ENCODE assay signal across 20 cellular contexts in genomic region chr7:2859952-2860351, GRCh38. TPM values are rescaled to one million over a fixed set of nuclear protein-coding genes. Genes with fewer than 3 reads are reported as not detected.
A peak's percentile ranks its signal among the peaks of the same experiment; 100 is the strongest.
DNase-seq lines count a peak whose midpoint lies in the region; ATAC-seq, FAIRE-seq and TF ChIP-seq lines count a peak whose summit lies in the region.
"Had no signal": no experiment of that assay in that cellular context is flagged by ENCODE, and none has a peak within 500 bp of the region (broad histone marks: within the 10 kb centered on the region; RNA-seq: fewer than 3 reads in every experiment).

No MANE protein-coding gene starts in this region.

- H3K4me1 ChIP-seq in K562 (replicated peaks in 1 of 2; ENCODE audit: control insufficient read depth in 2 of 2, insufficient read depth in 2 of 2, low read length in 2 of 2) (peaks cover 0 to 11% of the 10 kb centered on the region in 2 experiments; a peak in 3 of 5 replicates), pancreas (peaks cover 0 to 9% (median 0%) of the 10 kb centered on the region in 3 donors), testis (peaks cover 23% of the 10 kb centered on the region), foreskin keratinocyte (peaks cover 12% of the 10 kb centered on the region)

- H3K4me2 ChIP-seq in K562 (ENCODE audit: insufficient read depth, low read length), result no peak overlapping the region

- DNase-seq in activated naive CD4-positive, alpha-beta T cell (lab: John Stamatoyannopoulos, UW), result no peak
- DNase-seq in K562 (ENCODE audit: extremely low read depth in 1 of 4, low spot score in 3 of 4) (no peak), pancreas (peak in 3 of 6 donors; percentile 7 to 69 (median 60)), testis (no peak), NCI-H748 (lab: John Stamatoyannopoulos, UW; ENCODE audit: unreplicated experiment) (no peak), foreskin keratinocyte (no peak)
- no peak for DNase-seq in activated CD8-positive, alpha-beta memory T cell treated with anti-CD3 and anti-CD28 coated beads for 24 hours
- DNase-seq: 8988T; CD4-positive, CD25-positive, alpha-beta regulatory T cell; GF-D8; H9; Kasumi-1; MG63; NCI-H2081 treated with DMSO at 0.1 percent for 48 hours; NCI-H446 treated with DMSO at 0.1 percent for 48 hours had no signal

- H4K20me1 ChIP-seq in K562 (replicated peaks; ENCODE audit: control insufficient read depth, insufficient read depth, low read length), result no peaks in the 10 kb centered on the region

- H3K4me3 ChIP-seq in K562 (no peak overlapping the region), pancreas (no peak overlapping the region), testis (no peak overlapping the region)
- H3K4me3 ChIP-seq: MG63 had no signal

- H3K36me3 ChIP-seq in K562 (ENCODE audit: control insufficient read depth, insufficient read depth, low read length) (no peaks in the 10 kb centered on the region), pancreas (no peaks in the 10 kb centered on the region), testis (ENCODE audit: low read depth, missing control alignments) (no peaks in the 10 kb centered on the region)
- H3K36me3 ChIP-seq: MG63 had no signal

- peak overlapping the region; percentile 76 for H3K27ac Mint-ChIP-seq in activated naive CD4-positive, alpha-beta T cell treated with anti-CD3 and anti-CD28 coated beads, Interleukin-2, amount 50 U/mL, for 24 hours
- H3K27ac Mint-ChIP-seq: B cell; CD4-positive, CD25-positive, alpha-beta regulatory T cell had no signal

- BruUV-seq in K562 (replicated peaks; lab: Mats Ljungman, UMichigan), result no TSS peak

- no peak overlapping the region for H3K4me3 Mint-ChIP-seq in activated naive CD4-positive, alpha-beta T cell treated with anti-CD3 and anti-CD28 coated beads, Interleukin-2, amount 50 U/mL, for 24 hours
- H3K4me3 Mint-ChIP-seq: B cell, H9 had no signal

- 43% methylated on average over 6 of the region's 6 CpGs for WGBS in K562 (ENCODE audit: insufficient coverage, low coverage, missing lambda C conversion rate)
- WGBS in pancreas, 2 donors, result 71 to 82% methylated on average over 6 of the region's 6 CpGs
- 70 to 84% methylated on average over 6 of the region's 6 CpGs for WGBS in testis, 2 donors

- in situ Hi-C loops in K562 (cut with MboI), result loop anchor here (25.0 kb wide), 1 partner anchor 1027 kb away; no protein-coding TSS in a partner anchor

- H3K4me1 Mint-ChIP-seq in activated naive CD4-positive, alpha-beta T cell treated with anti-CD3 and anti-CD28 coated beads, Interleukin-2, amount 50 U/mL, for 24 hours, result peaks cover 20% of the 10 kb centered on the region

- POLR2A ChIA-PET in K562 (lab: Yijun Ruan, JAX), result no interaction called here

- H3K27me3 Mint-ChIP-seq in activated naive CD4-positive, alpha-beta T cell treated with anti-CD3 and anti-CD28 coated beads, Interleukin-2, amount 50 U/mL, for 24 hours, result no peaks in the 10 kb centered on the region
- H3K27me3 Mint-ChIP-seq: B cell; CD4-positive, CD25-positive, alpha-beta regulatory T cell had no signal

- H3K36me3 Mint-ChIP-seq in activated naive CD4-positive, alpha-beta T cell treated with anti-CD3 and anti-CD28 coated beads, Interleukin-2, amount 50 U/mL, for 24 hours, result peaks cover 5% of the 10 kb centered on the region
- H3K36me3 Mint-ChIP-seq: IgD-negative memory B cell had no signal

- intact Hi-C loops in K562 (cut with micrococcal nuclease) (loop anchor here (10.0 kb wide), 1 partner anchor 205 kb away; no protein-coding TSS in a partner anchor), pancreas (cut with DNase I) (no loop called here), testis (cut with DNase I; ENCODE audit: low total_unique reads) (loop anchor here (5.0 kb wide), 1 partner anchor 53 kb away; no protein-coding TSS in a partner anchor)

- TF ChIP-seq RAD21 in K562 (CRISPR knock-in tag; conservative IDR thresholded peaks at IDR 0.05 in 1 of 2, IDR thresholded peaks at IDR 0.05 in 1 of 2), result no peak

- CTCF ChIA-PET in K562 (lab: Yijun Ruan, JAX; ENCODE audit: low intra/inter-chr PET ratio), result no interaction called here

- H3K27ac ChIP-seq in K562 (ENCODE audit: extremely low read depth, low read depth, low read length), result no peak overlapping the region
- peak overlapping the region; percentile 56 to 78 (median 69) for H3K27ac ChIP-seq in pancreas
- H3K27ac ChIP-seq in testis, result peak overlapping the region; percentile 15 to 29
- H3K27ac ChIP-seq in foreskin keratinocyte, result no peak overlapping the region

- H3K27me3 ChIP-seq in K562 (ENCODE audit: control insufficient read depth in 2 of 2, insufficient read depth in 2 of 2, low read length in 2 of 2), result no peaks in the 10 kb centered on the region
- no peaks in the 10 kb centered on the region for H3K27me3 ChIP-seq in pancreas
- no peaks in the 10 kb centered on the region for H3K27me3 ChIP-seq in testis
- no peaks in the 10 kb centered on the region for H3K27me3 ChIP-seq in foreskin keratinocyte
- H3K27me3 ChIP-seq: MG63 had no signal

- FAIRE-seq in K562 (lab: Jason Lieb, UNC) (no peak), pancreas (lab: Jason Lieb, UNC) (no peak)
- FAIRE-seq: GM18507 had no signal

- TF ChIP-seq POLR2A in K562 (conservative IDR thresholded peaks at IDR 0.05) (no peak), testis (IDR thresholded peaks at IDR 0.05) (no peak)

- H3K9me1 ChIP-seq in K562 (ENCODE audit: control insufficient read depth, insufficient read depth, low read length), result peaks cover 2% of the 10 kb centered on the region

- no peaks in the 10 kb centered on the region for H3K9me3 ChIP-seq in K562 (replicated peaks; ENCODE audit: control insufficient read depth, insufficient read depth, low read depth, low read length)
- H3K9me3 ChIP-seq in pancreas, result no peaks in the 10 kb centered on the region
- H3K9me3 ChIP-seq in testis, result no peaks in the 10 kb centered on the region
- H3K9me3 ChIP-seq: MG63 had no signal

- no peak overlapping the region for H2AFZ ChIP-seq in K562 (ENCODE audit: low read depth, low read length)

- H3K9ac ChIP-seq in K562 (ENCODE audit: insufficient read depth in 1 of 2, low read depth in 2 of 2, low read length in 2 of 2), result no peak overlapping the region

- H3K9me3 Mint-ChIP-seq in activated naive CD4-positive, alpha-beta T cell treated with anti-CD3 and anti-CD28 coated beads, Interleukin-2, amount 50 U/mL, for 24 hours, result no peaks in the 10 kb centered on the region
- H3K9me3 Mint-ChIP-seq: H9, IgD-negative memory B cell had no signal

- H3K79me2 ChIP-seq in K562 (ENCODE audit: control insufficient read depth, insufficient read depth, low read length), result no peaks in the 10 kb centered on the region

- ATAC-seq in K562 (no peak), pancreas (peak; percentile 6 to 45 (median 16)), foreskin keratinocyte (no peak)
- ATAC-seq: Right ventricle myocardium inferior had no signal

- no peak for TF ChIP-seq EP300 in K562 (IDR thresholded peaks at IDR 0.05; ENCODE audit: low read length)

- TF ChIP-seq CTCF in K562 (IDR thresholded peaks at IDR 0.05 in 2 of 3, conservative IDR thresholded peaks at IDR 0.05 in 1 of 3; ENCODE audit: insufficient read depth in 2 of 3, low read depth in 1 of 3, low read length in 3 of 3) (no peak), pancreas (IDR thresholded peaks at IDR 0.05) (no peak), testis (IDR thresholded peaks at IDR 0.05) (no peak), foreskin keratinocyte (conservative IDR thresholded peaks at IDR 0.05) (no peak)

TF ChIP-seq in K562, 482 proteins besides CTCF, POLR2A, EP300 and RAD21:
- TF ChIP-seq THAP7 (CRISPR knock-in tag; IDR thresholded peaks at IDR 0.05), result no peak
- 0 out of 4 replicates have a peak, but pooled peaks of 1 of the 2 experiments have one; percentile 13 for TF ChIP-seq RCOR1 (IDR thresholded peaks at IDR 0.05; ENCODE audit: borderline replicate concordance in 1 of 2, low read depth in 2 of 2, low read length in 2 of 2)
- TF ChIP-seq BCOR (IDR thresholded peaks at IDR 0.05), result peak; percentile 85
- TF ChIP-seq KDM1A (IDR thresholded peaks at IDR 0.05), result peak; percentile 36 to 72; a peak in 2 of 4 replicates
- peak; percentile 79 for TF ChIP-seq ADNP (tag; IDR thresholded peaks at IDR 0.05)
- no peak for TF ChIP-seq TEAD1 (CRISPR knock-in tag; IDR thresholded peaks at IDR 0.05)
- TF ChIP-seq RBM25 (IDR thresholded peaks at IDR 0.05; ENCODE audit: low read depth, low read length, severe bottlenecking), result peak; percentile 87
- peak; percentile 57 for TF ChIP-seq ZNF121 (CRISPR knock-in tag; conservative IDR thresholded peaks at IDR 0.05)
- TF ChIP-seq SMARCA5 (IDR thresholded peaks at IDR 0.05), result 0 out of 2 replicates have a peak, but pooled peaks have one; percentile 15

RNA-seq across cellular contexts. Expression of gene GNA12, which starts 15.8 kb away (rescaled TPM):
- total RNA-seq in K562 (2011; cell fraction: chromatin; rRNA removed; ENCODE audit: low replicate concordance), result 34.3 and 48.1 TPM in 2 replicates
- 27.5 and 29.5 TPM in 2 replicates for total RNA-seq in K562 (2011; cell fraction: nucleolus; rRNA removed)
- total RNA-seq in K562 (2011; cell fraction: nucleoplasm; rRNA removed), result 23.2 and 24.7 TPM in 2 replicates
- total RNA-seq in K562 (2014; rRNA removed) (3.6 and 6.3 TPM in 2 replicates), K562 (2014; rRNA removed; fragmentation: Illumina TruSeq; extraction: Trizol) (6.6 and 8.4 TPM in 2 replicates), K562 (2015; rRNA removed; fragmentation: Illumina TruSeq; extraction: Trizol) (9.2 and 9.6 TPM in 2 replicates), K562 (2021) (24.5 and 25.0 TPM in 2 replicates), pancreas (10 to 100 TPM; 11.4 to 23.0 (median 18.5) TPM), testis (10 to 100 TPM; 50.0 to 69.6 TPM), foreskin keratinocyte (25.1 and 27.7 TPM in 2 replicates)
- polyA plus RNA-seq in K562 (2011; rRNA removed) (32.7 and 34.2 TPM in 2 replicates), K562 (2014; fragmentation: Illumina TruSeq; extraction: Trizol) (19.4 and 20.7 TPM in 2 replicates), K562 (2014; fragmentation: Nextera tagmentation; extraction: Ambion mirVana) (1 to 10 TPM in 1 of 2 experiments, under 1 TPM in 1; 0.65 to 2.2 TPM), K562 (2014; rRNA removed) (16.4 and 18.3 TPM in 2 replicates), pancreas (10 to 100 TPM in 1 of 2 donors, 1 to 10 TPM in 1; 7.5 to 12.2 TPM), testis (ENCODE audit: insufficient read depth, low read depth, low replicate concordance) (53.2 TPM), foreskin keratinocyte (20.2 and 22.5 TPM in 2 replicates)
- 30.5 and 36.3 TPM in 2 replicates for polyA plus RNA-seq in K562 (2011; cell fraction: cytosol; rRNA removed)
- 18.5 and 19.3 TPM in 2 replicates for polyA plus RNA-seq in K562 (2011; cell fraction: nucleus; rRNA removed)
- 18.1 and 31.2 TPM in 2 replicates for polyA plus RNA-seq in K562 (2012)
- 30.0 and 50.8 TPM in 2 replicates for polyA minus RNA-seq in K562 (2011; rRNA and poly(A)+ RNA removed)
- 22.2 and 27.2 TPM in 2 replicates for polyA minus RNA-seq in K562 (2011; cell fraction: cytosol; rRNA and poly(A)+ RNA removed)
- 6.3 and 10.7 TPM in 2 replicates for polyA minus RNA-seq in K562 (2011; cell fraction: nucleus; rRNA and poly(A)+ RNA removed)

Comparison
In these comparisons a context has a peak if more than half of its experiments do, and no peak if none do; other contexts are left out.
1. ATAC-seq: peak in pancreas (4 of 4); none in K562 (single experiment) and foreskin keratinocyte (single experiment).
2. H3K27ac ChIP-seq: peak in pancreas (4 of 4) and testis (2 of 2); none in K562 (single experiment) and foreskin keratinocyte (single experiment).
3. intact Hi-C loops: an anchor here in K562 (10.0 kb wide) and testis (5.0 kb wide); none called in pancreas.